In the genomic region with DNA sequence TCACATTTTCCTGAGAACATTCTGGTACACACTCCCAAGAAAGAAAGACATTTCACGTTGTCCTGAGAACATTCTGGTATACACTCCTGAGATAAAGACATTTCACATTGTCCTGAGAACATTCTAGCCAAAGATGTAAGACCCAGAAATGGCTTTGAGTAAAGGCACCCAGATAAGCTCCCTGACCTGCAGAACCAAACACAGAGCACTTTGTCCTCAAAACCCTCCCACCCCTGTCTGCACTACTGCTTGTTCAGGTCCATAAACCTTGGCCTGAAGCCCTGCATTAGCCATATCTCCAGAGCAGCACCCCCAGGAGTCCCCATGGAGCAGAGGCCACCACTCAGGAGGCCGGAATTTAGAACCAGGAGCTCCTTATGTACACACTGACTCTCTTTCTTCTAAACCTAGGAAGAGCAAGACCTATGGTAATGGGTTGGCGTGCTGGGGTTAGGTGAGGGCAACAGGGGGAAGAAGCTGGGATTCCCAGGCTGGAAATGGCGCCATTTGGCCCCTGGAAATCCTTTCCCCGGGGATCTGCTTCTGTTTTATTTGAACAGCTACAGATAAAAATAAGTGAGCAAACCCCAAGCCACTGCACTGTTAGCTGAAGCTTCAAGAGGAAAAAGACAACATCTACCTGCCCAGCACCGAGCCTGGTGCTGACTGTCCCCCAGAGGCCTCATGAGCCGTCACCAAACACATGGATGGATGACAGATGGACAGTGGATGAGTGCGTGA, we compare ENCODE assay signal across 25 cellular contexts. TPM values are rescaled to one million over a fixed set of nuclear protein-coding genes. Genes with fewer than 3 reads are reported as not detected.
DNase-seq lines count a peak whose midpoint lies in the region; ATAC-seq and TF ChIP-seq lines count a peak whose summit lies in the region.
"Had no signal": no experiment of that assay in that cellular context is flagged by ENCODE, and none has a peak within 500 bp of the region (broad histone marks: within the 10 kb centered on the region; RNA-seq: fewer than 3 reads in every experiment).

No MANE protein-coding gene starts in this region.

- ATAC-seq in heart left ventricle (no peak), RWPE2 (ENCODE audit: low read depth) (no peak; the same call in 2 of the 3 replicates), left colon (peak; percentile 23), gastrocnemius medialis (no peak)
- no peak for ATAC-seq in activated CD8-positive, alpha-beta T cell treated with anti-CD3 and anti-CD28 coated beads for 36 hours
- ATAC-seq: stimulated activated naive B cell treated with anti-CD40 and anti-IgM and Interleukin-4, amounts not matched to agents 10 μg/mL and 1 μg/mL and 100 μg/mL, for 72 hours had no signal

- CTCF ChIA-PET in activated CD8-positive, alpha-beta T cell treated with anti-CD3 and anti-CD28 coated beads for 36 hours (lab: Charles Lee), result no interaction called here

- H3K27ac Mint-ChIP-seq in activated CD8-positive, alpha-beta T cell treated with anti-CD3 and anti-CD28 coated beads for 36 hours, result no peak overlapping the region
- H3K27ac Mint-ChIP-seq: stimulated activated naive B cell treated with anti-CD40 and anti-IgM and Interleukin-4, amounts not matched to agents 10 μg/mL and 1 μg/mL and 100 μg/mL, for 72 hours; T-helper 2 cell treated with Interferon-gamma antibody and Interleukin-4, amounts not matched to agents 5 μg/mL and 100 μg/mL, for 36 hours had no signal

- H3K36me3 Mint-ChIP-seq in activated CD8-positive, alpha-beta T cell treated with anti-CD3 and anti-CD28 coated beads for 36 hours (ENCODE audit: low read depth), result no peaks in the 10 kb centered on the region

- H3K4me3 ChIP-seq in heart left ventricle (no peak overlapping the region), RWPE2 (ENCODE audit: severe bottlenecking) (no peak overlapping the region), vagina (no peak overlapping the region), gastrocnemius medialis (no peak overlapping the region)
- H3K4me3 ChIP-seq: BLaER1 treated with 17β-estradiol and CSF1 and Interleukin-3, amounts not matched to agents 10 nM and 100 nM; lung; SK-N-MC; smooth muscle cell had no signal

- 81 to 89% (median 86%) methylated on average over 8 of the region's 8 CpGs for WGBS in heart left ventricle, 4 donors

- H3K27me3 Mint-ChIP-seq in activated CD8-positive, alpha-beta T cell treated with anti-CD3 and anti-CD28 coated beads for 36 hours, result peaks cover 6% of the 10 kb centered on the region

- no peak for TF ChIP-seq POLR2A in heart left ventricle (IDR thresholded peaks at IDR 0.05)
- no peak for TF ChIP-seq POLR2A in vagina (IDR thresholded peaks at IDR 0.05)
- TF ChIP-seq POLR2A in gastrocnemius medialis (IDR thresholded peaks at IDR 0.05), result no peak

- DNase-seq in cardiac septum (ENCODE audit: low spot score), result peak; percentile 27
- no peak for DNase-seq in heart left ventricle
- no peak for DNase-seq in RWPE2 (ENCODE audit: low spot score)
- DNase-seq in left colon, result peak in 1 of 2 donors; percentile 9
- peak in 1 of 2 donors; percentile 60 for DNase-seq in vagina (ENCODE audit: extremely low spot score in 2 of 2)
- DNase-seq in gastrocnemius medialis, result no peak
- no peak for DNase-seq in activated CD8-positive, alpha-beta T cell treated with anti-CD3 and anti-CD28 coated beads for 36 hours
- no peak for DNase-seq in G401 (ENCODE audit: low spot score)
- DNase-seq: ACHN; activated CD4-positive, alpha-beta T cell treated with anti-CD3 and anti-CD28 coated beads, Interleukin-2, amount 50 U/mL, for 4 hours; activated naive CD4-positive, alpha-beta T cell treated with Interleukin-2 at 50 U/mL for 16 hours; amniotic stem cell; Calu3; dermis blood vessel endothelial cell; H9; hypothalamus; NCI-H2081 treated with DMSO at 0.1 percent for 48 hours; stimulated activated naive B cell treated with anti-CD40 and anti-IgM and Interleukin-4, amounts not matched to agents 10 μg/mL and 1 μg/mL and 100 μg/mL, for 72 hours had no signal

- H3K9me3 ChIP-seq in heart left ventricle (no peaks in the 10 kb centered on the region), RWPE2 (ENCODE audit: severe bottlenecking) (peaks cover 2% of the 10 kb centered on the region), vagina (no peaks in the 10 kb centered on the region), gastrocnemius medialis (no peaks in the 10 kb centered on the region)
- H3K9me3 ChIP-seq: neutrophil had no signal

- no peaks in the 10 kb centered on the region for H3K9me3 Mint-ChIP-seq in activated CD8-positive, alpha-beta T cell treated with anti-CD3 and anti-CD28 coated beads for 36 hours
- H3K9me3 Mint-ChIP-seq: H9; stimulated activated naive B cell treated with anti-CD40 and anti-IgM and Interleukin-4, amounts not matched to agents 10 μg/mL and 1 μg/mL and 100 μg/mL, for 72 hours; T-helper 2 cell treated with Interferon-gamma antibody and Interleukin-4, amounts not matched to agents 5 μg/mL and 100 μg/mL, for 36 hours had no signal

- H3K4me1 ChIP-seq in heart left ventricle (peaks cover 19 to 92% (median 66%) of the 10 kb centered on the region in 12 donors), RWPE2 (ENCODE audit: insufficient read depth, poor library complexity, severe bottlenecking) (peaks cover 37% of the 10 kb centered on the region), vagina (peaks cover 74% of the 10 kb centered on the region), gastrocnemius medialis (peaks cover 42 to 54% of the 10 kb centered on the region in 2 donors)

- intact Hi-C loops in cardiac septum (cut with DNase I), result loop anchor here (10.0 kb wide), 1 partner anchor 275 kb away; no protein-coding TSS in a partner anchor
- intact Hi-C loops in heart left ventricle (cut with DNase I), result no loop called here
- intact Hi-C loops in left colon (cut with DNase I, micrococcal nuclease), result no loop called here
- intact Hi-C loops in vagina (cut with DNase I), result no loop called here
- intact Hi-C loops in gastrocnemius medialis (cut with DNase I; ENCODE audit: low total_unique reads), result no loop called here
- intact Hi-C loops in activated CD8-positive, alpha-beta T cell treated with anti-CD3 and anti-CD28 coated beads for 36 hours (cut with micrococcal nuclease), result no loop called here

- in situ Hi-C loops in gastrocnemius medialis (cut with MboI; ENCODE audit: low sequenced_read_pairs in 4 of 4), result no loop called here
- in situ Hi-C loops in G401 (cut with HindIII; ENCODE audit: low sequenced_read_pairs), result no loop called here

- H3K27me3 ChIP-seq in heart left ventricle (no peaks in the 10 kb centered on the region), RWPE2 (ENCODE audit: insufficient read depth, poor library complexity, severe bottlenecking) (no peaks in the 10 kb centered on the region), vagina (no peaks in the 10 kb centered on the region), gastrocnemius medialis (no peaks in the 10 kb centered on the region)

- no peak overlapping the region for H3K4me3 Mint-ChIP-seq in activated CD8-positive, alpha-beta T cell treated with anti-CD3 and anti-CD28 coated beads for 36 hours
- H3K4me3 Mint-ChIP-seq: H9; stimulated activated naive B cell treated with anti-CD40 and anti-IgM and Interleukin-4, amounts not matched to agents 10 μg/mL and 1 μg/mL and 100 μg/mL, for 72 hours; T-helper 2 cell treated with Interferon-gamma antibody and Interleukin-4, amounts not matched to agents 5 μg/mL and 100 μg/mL, for 36 hours had no signal

- peaks cover 37% of the 10 kb centered on the region for H3K4me1 Mint-ChIP-seq in activated CD8-positive, alpha-beta T cell treated with anti-CD3 and anti-CD28 coated beads for 36 hours (ENCODE audit: low read depth)

- POLR2A ChIA-PET in activated CD8-positive, alpha-beta T cell treated with anti-CD3 and anti-CD28 coated beads for 36 hours (lab: Charles Lee), result no interaction called here

- no peak for TF ChIP-seq CTCF in heart left ventricle (IDR thresholded peaks at IDR 0.05)
- TF ChIP-seq CTCF in RWPE2 (IDR thresholded peaks at IDR 0.05; ENCODE audit: poor library complexity, severe bottlenecking), result no peak
- no peak for TF ChIP-seq CTCF in vagina (IDR thresholded peaks at IDR 0.05)
- no peak for TF ChIP-seq CTCF in gastrocnemius medialis (IDR thresholded peaks at IDR 0.05 in 4 of 5, conservative IDR thresholded peaks at IDR 0.05 in 1 of 5)
- no peak for TF ChIP-seq CTCF in activated CD8-positive, alpha-beta T cell treated with anti-CD3 and anti-CD28 coated beads for 36 hours (IDR thresholded peaks at IDR 0.05)

- H3K36me3 ChIP-seq in heart left ventricle (peaks cover 0 to 44% (median 19%) of the 10 kb centered on the region in 9 donors), RWPE2 (ENCODE audit: low read depth) (peaks cover 63% of the 10 kb centered on the region), vagina (peaks cover 0 to 18% of the 10 kb centered on the region in 2 donors), gastrocnemius medialis (no peaks in the 10 kb centered on the region)
- H3K36me3 ChIP-seq: neutrophil had no signal

- H3K27ac ChIP-seq in heart left ventricle (no peak overlapping the region), RWPE2 (ENCODE audit: poor library complexity, severe bottlenecking) (peak overlapping the region; percentile 93), vagina (peak overlapping the region; percentile 35), gastrocnemius medialis (no peak overlapping the region)
- H3K27ac ChIP-seq: BLaER1 treated with 17β-estradiol and CSF1 and Interleukin-3, amounts not matched to agents 10 nM and 100 nM; neutrophil; SK-N-MC; VCaP had no signal

RNA-seq across cellular contexts. Expression of gene GAS6, which starts 13.7 kb away (rescaled TPM):
- 201 TPM for total RNA-seq in cardiac septum
- total RNA-seq in heart left ventricle, result 100 to 1,000 TPM; 125 to 438 (median 183) TPM
- polyA plus RNA-seq in heart left ventricle, result 100 to 1,000 TPM in 1 of 2 donors, 10 to 100 TPM in 1; 96.7 to 249 TPM
- 100 to 1,000 TPM; 125 to 185 TPM for total RNA-seq in left colon
- 215 TPM for total RNA-seq in vagina
- 100 to 1,000 TPM in 1 of 4 donors, 10 to 100 TPM in 3; 68.6 to 122 (median 86.3) TPM for total RNA-seq in gastrocnemius medialis
- under 1 TPM; 0.23 to 0.25 TPM for total RNA-seq in activated CD8-positive, alpha-beta T cell treated with anti-CD3 and anti-CD28 coated beads for 36 hours
- total RNA-seq in G401 (2014; rRNA removed; shearing (Covaris generic)), result 16.0 and 16.2 TPM in 2 replicates

Comparison
In these comparisons a context has a peak if more than half of its experiments do, and no peak if none do; other contexts are left out.
1. H3K27ac ChIP-seq: peak in RWPE2 (single experiment) and vagina (single experiment); none in heart left ventricle (0 of 12) and gastrocnemius medialis (0 of 4).
2. RNA of gene GAS6, which starts 13.7 kb away (total RNA-seq): 215 TPM in vagina (single experiment), 201 TPM in cardiac septum (single experiment), 125 to 185 TPM in left colon, 125 to 438 TPM in heart left ventricle, 68.6 to 122 TPM in gastrocnemius medialis and 16.0 to 16.2 TPM in G401; 0.23 to 0.25 TPM in activated CD8-positive, alpha-beta T cell treated with anti-CD3 and anti-CD28 coated beads for 36 hours; every median in the first group is over 10 times any median in the second.